ENCODE assay signal across 1 cellular context in the genomic region with DNA sequence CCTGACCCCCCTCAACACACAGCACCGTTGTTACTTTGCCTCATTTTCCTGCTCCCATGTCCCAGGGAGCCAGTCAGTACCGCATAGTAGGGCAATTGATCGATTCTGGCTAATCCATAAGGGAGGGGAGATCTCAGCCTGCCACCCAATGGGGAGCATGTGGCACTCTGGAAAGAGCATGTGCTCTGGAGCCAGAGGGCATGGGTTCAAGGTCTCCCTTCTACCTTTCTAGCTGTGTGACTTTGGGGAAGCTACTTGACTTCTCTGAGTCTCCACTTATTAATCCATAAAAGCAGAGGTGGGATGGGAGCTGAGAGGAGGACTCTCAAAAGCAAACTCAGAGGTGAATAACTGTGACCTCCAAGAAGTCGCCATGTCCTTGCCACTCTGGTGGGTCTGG. TPM values are rescaled to one million over a fixed set of nuclear protein-coding genes. Genes with fewer than 3 reads are reported as not detected.
"Had no signal": no experiment of that assay in that cellular context is flagged by ENCODE, and none has a peak within 500 bp of the region (broad histone marks: within the 10 kb centered on the region; RNA-seq: fewer than 3 reads in every experiment).

No MANE protein-coding gene starts in this region.

RNA-seq across cellular contexts. Expression of gene PAX8, which starts 27.5 kb away (rescaled TPM):
- total RNA-seq: cerebellum had no signal
